In genomic region chr14:91266276-91266675, GRCh38 we compare ENCODE assay signal across 1 cellular context. TPM values are rescaled to one million over a fixed set of nuclear protein-coding genes. Genes with fewer than 3 reads are reported as not detected.
"Had no signal": no experiment of that assay in that cellular context is flagged by ENCODE, and none has a peak within 500 bp of the region (broad histone marks: within the 10 kb centered on the region; RNA-seq: fewer than 3 reads in every experiment).

No MANE protein-coding gene starts in this region.

RNA-seq across cellular contexts. Expression of gene GPR68, which starts 21.8 kb away (rescaled TPM):
- total RNA-seq: SK-MEL-5 had no signal
